In genomic region chr11:69644071-69644961, GRCh38 we compare ENCODE assay signal across 9 cellular contexts. TPM values are rescaled to one million over a fixed set of nuclear protein-coding genes. Genes with fewer than 3 reads are reported as not detected.
DNase-seq lines count a peak whose midpoint lies in the region; ATAC-seq, FAIRE-seq and TF ChIP-seq lines count a peak whose summit lies in the region.
"Had no signal": no experiment of that assay in that cellular context is flagged by ENCODE, and none has a peak within 500 bp of the region (broad histone marks: within the 10 kb centered on the region; RNA-seq: fewer than 3 reads in every experiment).

No MANE protein-coding gene starts in this region.

- H3K4me3 ChIP-seq in KMS-11 (IDR thresholded peaks at IDR 0.05; ENCODE audit: insufficient read depth, low read depth, low read length) (no peak overlapping the region), K562 (no peak overlapping the region), kidney epithelial cell (ENCODE audit: low read depth, low read length) (peak overlapping the region; percentile 70)

- in situ Hi-C loops in K562 (cut with MboI) = loop anchor here (5.0 kb wide), 3 partner anchors 197 to 537 kb away; partner anchors contain the start of gene MYEOV

- H3K36me3 ChIP-seq in KMS-11 (ENCODE audit: insufficient read depth) (no peaks in the 10 kb centered on the region), K562 (ENCODE audit: control insufficient read depth, insufficient read depth, low read length) (no peaks in the 10 kb centered on the region), kidney epithelial cell (ENCODE audit: control insufficient read depth, insufficient read depth, low read length) (peaks cover 4% of the 10 kb centered on the region)
- H3K36me3 ChIP-seq: neutrophil had no signal

- no peak for TF ChIP-seq EP300 in K562 (IDR thresholded peaks at IDR 0.05; ENCODE audit: low read length)

- H3K4me1 ChIP-seq in KMS-11 (ENCODE audit: low read depth, poor library complexity, severe bottlenecking) (no peaks in the 10 kb centered on the region), K562 (replicated peaks in 1 of 2; ENCODE audit: control insufficient read depth in 2 of 2, insufficient read depth in 2 of 2, low read length in 2 of 2) (peaks cover 3 to 73% of the 10 kb centered on the region in 2 experiments; a peak in 4 of 5 replicates)

- TF ChIP-seq POLR2A in K562 (conservative IDR thresholded peaks at IDR 0.05) = no peak

- no peak for FAIRE-seq in K562 (lab: Jason Lieb, UNC)

- DNase-seq in COLO668 (lab: John Stamatoyannopoulos, UW; ENCODE audit: unreplicated experiment) (peak; percentile 35), K562 (ENCODE audit: extremely low read depth in 1 of 4, low spot score in 3 of 4) (peak; percentile 40 to 60 (median 52)), kidney epithelial cell (ENCODE audit: low read depth) (no peak), substantia nigra (lab: John Stamatoyannopoulos, UW) (peak in 31 of 49 donors; percentile 13 to 72 (median 39)), occipital lobe (lab: John Stamatoyannopoulos, UW) (no peak)
- no peak for DNase-seq in stimulated activated CD4-positive, alpha-beta T cell treated with anti-CD3 and anti-CD28 coated beads, Interleukin-2, amount 100 ng/mL, for 24 hours

- no peak overlapping the region for H2AFZ ChIP-seq in KMS-11 (ENCODE audit: low read depth)
- H2AFZ ChIP-seq in K562 (ENCODE audit: low read depth, low read length) = no peak overlapping the region

- POLR2A ChIA-PET in K562 (lab: Yijun Ruan, JAX) = interaction anchor here (0.5 to 1.1 kb wide), 5 partner anchors 26 to 547 kb away, joined by 3 to 6 read pairs (median 3); no protein-coding TSS in a partner anchor

- no TSS peak for BruUV-seq in K562 (replicated peaks; lab: Mats Ljungman, UMichigan)

- H3K4me2 ChIP-seq in KMS-11 (0 out of 2 replicates have a peak overlapping the region, but pooled peaks have one; percentile 76), K562 (ENCODE audit: insufficient read depth, low read length) (no peak overlapping the region)

- H4K20me1 ChIP-seq in KMS-11 (ENCODE audit: insufficient read depth) = no peaks in the 10 kb centered on the region
- H4K20me1 ChIP-seq in K562 (replicated peaks; ENCODE audit: control insufficient read depth, insufficient read depth, low read length) = no peaks in the 10 kb centered on the region; the same call in none of the 2 replicates

- intact Hi-C loops in K562 (cut with micrococcal nuclease) = loop anchor here (5.0 to 10.0 kb wide), 4 partner anchors 202 to 1010 kb away; no protein-coding TSS in a partner anchor

- H3K79me2 ChIP-seq in KMS-11 (ENCODE audit: insufficient read depth, low read depth) (no peaks in the 10 kb centered on the region), K562 (ENCODE audit: control insufficient read depth, insufficient read depth, low read length) (peaks cover 4% of the 10 kb centered on the region; the same call in 1 of the 3 replicates)

- peaks cover 3% of the 10 kb centered on the region for H3K9me1 ChIP-seq in K562 (ENCODE audit: control insufficient read depth, insufficient read depth, low read length)

- TF ChIP-seq CTCF in KMS-11 (conservative IDR thresholded peaks at IDR 0.05; ENCODE audit: low read depth, low read length) (no peak), K562 (IDR thresholded peaks at IDR 0.05 in 2 of 3, conservative IDR thresholded peaks at IDR 0.05 in 1 of 3; ENCODE audit: insufficient read depth in 2 of 3, low read depth in 1 of 3, low read length in 3 of 3) (peak in 2 of 3 experiments; percentile 17 to 22; a peak in 3 of 6 replicates), kidney epithelial cell (IDR thresholded peaks at IDR 0.05; ENCODE audit: insufficient read depth, low read length, poor library complexity, severe bottlenecking) (peak; percentile 26)

- H3K9me3 ChIP-seq in K562 (replicated peaks; ENCODE audit: control insufficient read depth, insufficient read depth, low read depth, low read length) = no peaks in the 10 kb centered on the region
- H3K9me3 ChIP-seq: neutrophil had no signal

- TF ChIP-seq RAD21 in K562 (CRISPR knock-in tag; conservative IDR thresholded peaks at IDR 0.05 in 1 of 2, IDR thresholded peaks at IDR 0.05 in 1 of 2) = no peak

- 58% methylated on average over 18 of the region's 24 CpGs for whole genome bisulfite sequencing in K562 (ENCODE audit: insufficient coverage, low coverage, missing lambda C conversion rate)

- ATAC-seq in K562 (peak; percentile 33), HG03460 (IDR thresholded peaks at IDR 0.05; ENCODE audit: unreplicated experiment) (no peak)

- H3K27ac ChIP-seq in KMS-11 (no peak overlapping the region), K562 (ENCODE audit: extremely low read depth, low read depth, low read length) (no peak overlapping the region), substantia nigra (ENCODE audit: low read depth, low read length, poor library complexity, severe bottlenecking) (no peak overlapping the region)
- H3K27ac ChIP-seq: neutrophil had no signal

- no peak overlapping the region for H3K9ac ChIP-seq in KMS-11
- peak overlapping the region in 1 of 2 experiments; percentile 81; a peak in 2 of 4 replicates for H3K9ac ChIP-seq in K562 (ENCODE audit: insufficient read depth in 1 of 2, low read depth in 2 of 2, low read length in 2 of 2)

- CTCF ChIA-PET in K562 (lab: Yijun Ruan, JAX; ENCODE audit: low intra/inter-chr PET ratio) = interaction anchor here (0.6 to 3.4 kb wide), 6 partner anchors 159 to 542 kb away, joined by 3 to 43 read pairs (median 4); no protein-coding TSS in a partner anchor

- H3K27me3 ChIP-seq in KMS-11 (ENCODE audit: insufficient read depth, low read depth) (peaks cover 65% of the 10 kb centered on the region), K562 (ENCODE audit: control insufficient read depth in 2 of 2, insufficient read depth in 2 of 2, low read length in 2 of 2) (peaks cover 9 to 13% of the 10 kb centered on the region in 2 experiments), kidney epithelial cell (ENCODE audit: control insufficient read depth, insufficient read depth, low read length) (no peaks in the 10 kb centered on the region)

RNA-seq across cellular contexts. Expression of gene CCND1, which starts 3.4 kb away (rescaled TPM):
- 9.3 and 33.6 TPM in 2 replicates for total RNA-seq in K562 (2011; cell fraction: chromatin; rRNA removed; ENCODE audit: low replicate concordance)
- 22.5 and 33.2 TPM in 2 replicates for total RNA-seq in K562 (2011; cell fraction: nucleolus; rRNA removed)
- total RNA-seq in K562 (2011; cell fraction: nucleoplasm; rRNA removed) = 11.1 and 13.8 TPM in 2 replicates
- total RNA-seq in K562 (2014; rRNA removed) (7.7 and 11.4 TPM in 2 replicates), K562 (2014; rRNA removed; fragmentation: Illumina TruSeq; extraction: Trizol) (3.1 TPM in 2 replicates), K562 (2015; rRNA removed; fragmentation: Illumina TruSeq; extraction: Trizol) (2.2 and 3.8 TPM in 2 replicates), K562 (2021) (18.9 and 23.3 TPM in 2 replicates), kidney epithelial cell (378 and 432 TPM in 2 replicates), occipital lobe (14.0 TPM)
- polyA plus RNA-seq in K562 (2011; rRNA removed) (16.7 and 19.7 TPM in 2 replicates), K562 (2014; fragmentation: Illumina TruSeq; extraction: Trizol) (3.0 and 6.5 TPM in 2 replicates), K562 (2014; fragmentation: Nextera tagmentation; extraction: Ambion mirVana) (under 1 TPM; 0.04 to 0.13 TPM), K562 (2014; rRNA removed) (6.4 and 7.5 TPM in 2 replicates)
- 16.2 and 30.6 TPM in 2 replicates for polyA plus RNA-seq in K562 (2011; cell fraction: cytosol; rRNA removed)
- 20.4 and 50.8 TPM in 2 replicates for polyA plus RNA-seq in K562 (2011; cell fraction: nucleus; rRNA removed)
- 6.0 and 6.3 TPM in 2 replicates for polyA plus RNA-seq in K562 (2012)
- 10.3 and 15.0 TPM in 2 replicates for polyA minus RNA-seq in K562 (2011; rRNA and poly(A)+ RNA removed)
- 29.4 and 35.4 TPM in 2 replicates for polyA minus RNA-seq in K562 (2011; cell fraction: cytosol; rRNA and poly(A)+ RNA removed)
- 44.4 and 45.2 TPM in 2 replicates for polyA minus RNA-seq in K562 (2011; cell fraction: nucleus; rRNA and poly(A)+ RNA removed)

RNA-seq across cellular contexts. Expression of gene LTO1, which starts 30.8 kb away (rescaled TPM):
- 57.3 and 78.3 TPM in 2 replicates for total RNA-seq in K562 (2011; cell fraction: chromatin; rRNA removed; ENCODE audit: low replicate concordance)
- 45.9 and 51.0 TPM in 2 replicates for total RNA-seq in K562 (2011; cell fraction: nucleolus; rRNA removed)
- total RNA-seq in K562 (2011; cell fraction: nucleoplasm; rRNA removed) = 63.6 and 86.3 TPM in 2 replicates
- total RNA-seq in K562 (2014; rRNA removed) = 26.0 and 27.9 TPM in 2 replicates
- total RNA-seq in K562 (2014; rRNA removed; fragmentation: Illumina TruSeq; extraction: Trizol) = 14.3 and 16.3 TPM in 2 replicates
- total RNA-seq in K562 (2015; rRNA removed; fragmentation: Illumina TruSeq; extraction: Trizol) = 18.6 and 19.1 TPM in 2 replicates
- 18.7 and 21.4 TPM in 2 replicates for total RNA-seq in K562 (2021)
- polyA plus RNA-seq in K562 (2011; rRNA removed) = 15.9 and 19.9 TPM in 2 replicates
- 22.3 and 22.4 TPM in 2 replicates for polyA plus RNA-seq in K562 (2011; cell fraction: cytosol; rRNA removed)
- 29.3 and 45.4 TPM in 2 replicates for polyA plus RNA-seq in K562 (2011; cell fraction: nucleus; rRNA removed)
- polyA plus RNA-seq in K562 (2012) = 15.8 and 17.4 TPM in 2 replicates
- polyA plus RNA-seq in K562 (2014; fragmentation: Illumina TruSeq; extraction: Trizol) = 18.9 and 20.3 TPM in 2 replicates
- polyA plus RNA-seq in K562 (2014; fragmentation: Nextera tagmentation; extraction: Ambion mirVana) = 1 to 10 TPM; 2.6 to 3.7 TPM
- polyA plus RNA-seq in K562 (2014; rRNA removed) = 36.8 and 43.4 TPM in 2 replicates
- 13.3 and 22.2 TPM in 2 replicates for polyA minus RNA-seq in K562 (2011; rRNA and poly(A)+ RNA removed)
- 7.5 and 7.6 TPM in 2 replicates for polyA minus RNA-seq in K562 (2011; cell fraction: cytosol; rRNA and poly(A)+ RNA removed)
- 17.8 and 18.2 TPM in 2 replicates for polyA minus RNA-seq in K562 (2011; cell fraction: nucleus; rRNA and poly(A)+ RNA removed)
- total RNA-seq in kidney epithelial cell = 12.6 and 18.6 TPM in 2 replicates
- total RNA-seq in occipital lobe = 17.9 TPM

RNA-seq across cellular contexts. Expression of gene FGF19, which starts 59.5 kb away (rescaled TPM):
- not detected in 2 replicates for total RNA-seq in K562 (2011; cell fraction: chromatin; rRNA removed; ENCODE audit: low replicate concordance)
- not detected in 2 replicates for total RNA-seq in K562 (2011; cell fraction: nucleolus; rRNA removed)
- total RNA-seq in K562 (2011; cell fraction: nucleoplasm; rRNA removed) = not detected in 2 replicates
- total RNA-seq in K562 (2014; rRNA removed) (not detected in 2 replicates), K562 (2014; rRNA removed; fragmentation: Illumina TruSeq; extraction: Trizol) (not detected in 2 replicates), K562 (2015; rRNA removed; fragmentation: Illumina TruSeq; extraction: Trizol) (not detected in 2 replicates), K562 (2021) (0.07 and 0.11 TPM in 2 replicates), kidney epithelial cell (not detected in 2 replicates), occipital lobe (not detected)
- polyA plus RNA-seq in K562 (2011; rRNA removed) (not detected in 2 replicates), K562 (2014; fragmentation: Illumina TruSeq; extraction: Trizol) (not detected in 2 replicates), K562 (2014; fragmentation: Nextera tagmentation; extraction: Ambion mirVana) (not detected), K562 (2014; rRNA removed) (not detected in 2 replicates)
- not detected in 2 replicates for polyA plus RNA-seq in K562 (2011; cell fraction: cytosol; rRNA removed)
- polyA plus RNA-seq in K562 (2011; cell fraction: nucleus; rRNA removed) = not detected in 2 replicates
- not detected in 2 replicates for polyA plus RNA-seq in K562 (2012)
- not detected in 2 replicates for polyA minus RNA-seq in K562 (2011; rRNA and poly(A)+ RNA removed)
- not detected in 2 replicates for polyA minus RNA-seq in K562 (2011; cell fraction: cytosol; rRNA and poly(A)+ RNA removed)
- not detected in 2 replicates for polyA minus RNA-seq in K562 (2011; cell fraction: nucleus; rRNA and poly(A)+ RNA removed)

Comparison
In these comparisons a context has a peak if more than half of its experiments do, and no peak if none do; other contexts are left out.
1. DNase-seq: peak in COLO668 (single experiment), K562 (4 of 4) and substantia nigra (31 of 49); none in kidney epithelial cell (single experiment), occipital lobe (single experiment) and stimulated activated CD4-positive, alpha-beta T cell treated with anti-CD3 and anti-CD28 coated beads, Interleukin-2, amount 100 ng/mL, for 24 hours (0 of 2).
2. RNA of gene CCND1, which starts 3.4 kb away (total RNA-seq): 378 to 432 TPM in kidney epithelial cell; 14.0 TPM in occipital lobe (single experiment) and 2.2 to 33.6 TPM in K562; every median in the first group is over 10 times any median in the second.